In genomic region chr10:50622497-50623298, GRCh38 we compare ENCODE assay signal across 8 cellular contexts. TPM values are rescaled to one million over a fixed set of nuclear protein-coding genes. Genes with fewer than 3 reads are reported as not detected.
DNase-seq lines count a peak whose midpoint lies in the region; ATAC-seq and TF ChIP-seq lines count a peak whose summit lies in the region.

No MANE protein-coding gene starts in this region.

- peak overlapping the region; percentile 99 for H3K4me2 ChIP-seq in parathyroid adenoma (ENCODE audit: low read length)

- no peaks in the 10 kb centered on the region for H3K27me3 ChIP-seq in SJSA1 (replicated peaks)
- no peaks in the 10 kb centered on the region for H3K27me3 ChIP-seq in parathyroid adenoma (ENCODE audit: control insufficient read depth, insufficient read depth, low read length)

- intact Hi-C loops in left cardiac atrium (cut with DNase I): loop anchor here (2.0 to 10.0 kb wide), 5 partner anchors 45 to 206 kb away; no protein-coding TSS in a partner anchor

- peaks cover 7% of the 10 kb centered on the region for H3K36me3 ChIP-seq in SJSA1
- no peaks in the 10 kb centered on the region for H3K36me3 ChIP-seq in parathyroid adenoma (ENCODE audit: control insufficient read depth, insufficient read depth, low read length)

- peak overlapping the region; percentile 77 for H2AFZ ChIP-seq in parathyroid adenoma

- H3K4me1 ChIP-seq in SJSA1 (replicated peaks): peaks cover 16% of the 10 kb centered on the region
- peaks cover 17% of the 10 kb centered on the region for H3K4me1 ChIP-seq in parathyroid adenoma

- H3K27ac ChIP-seq in SJSA1 (0 out of 2 replicates have a peak overlapping the region, but pooled peaks have one; percentile 6), angular gyrus (ENCODE audit: low read depth, low read length) (peak overlapping the region; percentile 91), parathyroid adenoma (peak overlapping the region; percentile 99)

- H3K9ac ChIP-seq in parathyroid adenoma: peak overlapping the region; percentile 94

- peak; percentile 49 for DNase-seq in SKM-1 treated with dmso at 0.1 percent for 144 hours (lab: John Stamatoyannopoulos, UW; ENCODE audit: unreplicated experiment)
- DNase-seq in SKM-1 (lab: John Stamatoyannopoulos, UW; ENCODE audit: unreplicated experiment): no peak
- DNase-seq in SJSA1 (ENCODE audit: low read depth in 1 of 2, low spot score in 2 of 2): peak; percentile 49 to 53
- peak; percentile 45 for DNase-seq in left cardiac atrium
- no peak for DNase-seq in omental fat pad (ENCODE audit: low spot score)

- no peak for TF ChIP-seq CTCF in parathyroid adenoma (IDR thresholded peaks at IDR 0.05)
- no peak for TF ChIP-seq CTCF in omental fat pad (IDR thresholded peaks at IDR 0.05)

- peaks cover 20% of the 10 kb centered on the region for H3K79me2 ChIP-seq in parathyroid adenoma

- ATAC-seq in left cardiac atrium: peak in 1 of 2 donors; percentile 1
- no peak for ATAC-seq in omental fat pad (ENCODE audit: low FRiP score)
- no peak for ATAC-seq in HG02678 (IDR thresholded peaks at IDR 0.05; ENCODE audit: unreplicated experiment)

- H3K4me3 ChIP-seq in SJSA1 (peak overlapping the region; percentile 71), parathyroid adenoma (ENCODE audit: low read depth, low read length) (peak overlapping the region; percentile 71)

- no peaks in the 10 kb centered on the region for H3K9me3 ChIP-seq in SJSA1 (replicated peaks)
- H3K9me3 ChIP-seq in parathyroid adenoma (ENCODE audit: control insufficient read depth, low read length): no peaks in the 10 kb centered on the region

RNA-seq across cellular contexts. Expression of gene SGMS1, which starts 1.1 kb away (rescaled TPM):
- 85.5 and 109 TPM in 2 replicates for total RNA-seq in SJSA1 (2014; rRNA removed; shearing (Covaris generic))
- total RNA-seq in left cardiac atrium: 10 to 100 TPM; 22.4 to 24.4 TPM
- total RNA-seq in omental fat pad: 100 to 1,000 TPM in 2 of 4 donors, 10 to 100 TPM in 2; 82.5 to 136 (median 96.4) TPM

Comparison
In these comparisons a context has a peak if more than half of its experiments do, and no peak if none do; other contexts are left out.
1. DNase-seq: peak in SKM-1 treated with dmso at 0.1 percent for 144 hours (single experiment), SJSA1 (2 of 2) and left cardiac atrium (single experiment); none in SKM-1 (single experiment) and omental fat pad (single experiment).
2. H3K27ac ChIP-seq: peak in every context shown above with its lines; median percentile 99 in parathyroid adenoma; 91 in angular gyrus; 6 in SJSA1.